In the genomic region with DNA sequence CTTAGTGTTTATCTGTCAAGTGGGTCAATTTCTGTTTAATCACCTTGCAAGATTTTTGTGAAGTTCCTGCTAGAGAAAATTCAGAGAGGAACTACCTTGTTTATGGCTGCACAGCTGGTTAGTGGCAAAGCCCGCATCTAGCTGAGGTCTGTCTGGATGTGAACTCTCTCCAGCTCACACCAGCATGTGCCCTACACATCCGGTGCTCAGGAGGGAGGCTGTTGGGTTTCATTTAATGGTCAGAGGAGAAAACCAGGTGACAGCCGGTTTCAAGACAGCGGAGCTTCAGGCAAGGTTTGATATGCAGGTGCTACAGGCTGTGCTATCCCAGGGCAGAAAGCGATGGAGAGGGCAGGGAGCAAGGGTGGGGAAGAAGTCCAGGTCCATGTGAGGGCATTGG, we compare ENCODE assay signal across 37 cellular contexts.
"Had no signal": no experiment of that assay in that cellular context is flagged by ENCODE, and none has a peak within 500 bp of the region (broad histone marks: within the 10 kb centered on the region; RNA-seq: fewer than 3 reads in every experiment).

No MANE protein-coding gene starts in this region.

- H3K27ac ChIP-seq: adrenal gland, body of pancreas, brain microvascular endothelial cell, breast epithelium, VCaP had no signal

- H3K36me3 Mint-ChIP-seq: activated CD4-positive, alpha-beta memory T cell treated with anti-CD3 and anti-CD28 coated beads for 36 hours; activated naive CD8-positive, alpha-beta T cell treated with anti-CD3 and anti-CD28 coated beads for 36 hours had no signal

- H3K9me3 ChIP-seq: adrenal gland, body of pancreas had no signal

- H3K27me3 Mint-ChIP-seq: activated B cell treated with CpG ODN at 0.5 μM for 24 hours; activated CD4-positive, alpha-beta memory T cell treated with anti-CD3 and anti-CD28 coated beads for 36 hours; activated CD4-positive, alpha-beta T cell treated with anti-CD3 and anti-CD28 coated beads, Interleukin-2, amount 10 ng/mL, durations not matched to agents 24 days and 14 days; activated CD8-positive, alpha-beta T cell treated with anti-CD3 and anti-CD28 coated beads for 36 hours; activated naive CD8-positive, alpha-beta T cell treated with anti-CD3 and anti-CD28 coated beads for 36 hours; activated T-helper 17 cell treated with anti-CD3 and anti-CD28 coated beads, Interleukin-2, amount 50 U/mL, for 72 hours had no signal

- H3K4me3 Mint-ChIP-seq: activated B cell treated with CpG ODN at 0.5 μM for 24 hours; activated CD4-positive, alpha-beta memory T cell treated with anti-CD3 and anti-CD28 coated beads for 36 hours; activated CD4-positive, alpha-beta T cell treated with anti-CD3 and anti-CD28 coated beads, Interleukin-2, amount 10 ng/mL, durations not matched to agents 24 days and 14 days; activated CD8-positive, alpha-beta T cell treated with anti-CD3 and anti-CD28 coated beads for 36 hours; activated naive CD4-positive, alpha-beta T cell treated with anti-CD3 and anti-CD28 coated beads for 36 hours; activated naive CD8-positive, alpha-beta T cell treated with anti-CD3 and anti-CD28 coated beads for 36 hours; activated T-cell treated with anti-CD3 and anti-CD28 coated beads, Interleukin-2, amount 50 U/mL, for 4 hours; activated T-cell treated with anti-CD3 and anti-CD28 coated beads, Interleukin-2, amount 50 U/mL, for 72 hours; activated T-helper 1 cell treated with anti-CD3 and anti-CD28 coated beads, Interleukin-12 subunit alpha, Interleukin-12 subunit beta, Interleukin-2, Interleukin-4 antibody, amounts not matched to agents 30 ng/mL and 10 ng/mL and 1 ng/mL, durations not matched to agents 14 hours and 24 hours and 36 hours; activated T-helper 17 cell treated with anti-CD3 and anti-CD28 coated beads, Interleukin-2, amount 50 U/mL, for 72 hours; T-helper 1 cell treated with Interleukin-12 subunit alpha and Interleukin-12 subunit beta and Interleukin-4 antibody, amounts not matched to agents 30 μg/mL and 1 μg/mL, for 36 hours; T-helper 2 cell treated with Interferon-gamma antibody and Interleukin-4, amounts not matched to agents 5 μg/mL and 100 μg/mL, for 36 hours had no signal

- DNase-seq: activated B cell treated with CpG ODN at 0.5 μM for 24 hours; activated CD4-positive, alpha-beta memory T cell treated with anti-CD3 and anti-CD28 coated beads for 36 hours; activated CD4-positive, alpha-beta T cell treated with anti-CD3 and anti-CD28 coated beads for 4 hours; activated CD4-positive, alpha-beta T cell treated with anti-CD3 and anti-CD28 coated beads, Interleukin-2, amount 10 ng/mL, durations not matched to agents 24 days and 14 days; activated CD4-positive, alpha-beta T cell treated with anti-CD3 and anti-CD28 coated beads, Interleukin-2, amount 50 U/mL, for 1 hour; activated CD4-positive, alpha-beta T cell treated with anti-CD3 and anti-CD28 coated beads, Interleukin-2, amount 50 U/mL, for 4 hours; activated CD4-positive, CD25-positive, alpha-beta regulatory T cell treated with anti-CD3 and anti-CD28 coated beads, Interleukin-2, amount 50 U/mL, for 72 hours; activated CD8-positive, alpha-beta memory T cell treated with anti-CD3 and anti-CD28 coated beads, Interleukin-2, amount 50 U/mL, for 4 hours; activated CD8-positive, alpha-beta T cell treated with anti-CD3 and anti-CD28 coated beads for 36 hours; activated effector memory CD4-positive, alpha-beta T cell treated with anti-CD3 and anti-CD28 coated beads, Interleukin-2, amount 50 U/mL, for 16 hours; activated gamma-delta T cell treated with Interleukin-2 at 50 U/mL for 16 hours; activated naive CD4-positive, alpha-beta T cell; activated naive CD4-positive, alpha-beta T cell treated with anti-CD3 and anti-CD28 coated beads for 36 hours; activated naive CD4-positive, alpha-beta T cell treated with anti-CD3 and anti-CD28 coated beads, Interleukin-2, amount 50 U/mL, for 16 hours; activated naive CD8-positive, alpha-beta T cell treated with anti-CD3 and anti-CD28 coated beads for 36 hours; activated T-cell treated with anti-CD3 and anti-CD28 coated beads for 4 hours; activated T-cell treated with anti-CD3 and anti-CD28 coated beads, Interleukin-2, amount 50 U/mL, for 1 hour; activated T-cell treated with anti-CD3 and anti-CD28 coated beads, Interleukin-2, amount 50 U/mL, for 4 hours; activated T-cell treated with anti-CD3 and anti-CD28 coated beads, Interleukin-2, amount 50 U/mL, for 72 hours; adrenal gland; amniotic stem cell; aorta; body of pancreas; brain microvascular endothelial cell; central memory CD4-positive, alpha-beta T cell; T-helper 1 cell; T-helper 2 cell; T-helper 9 cell had no signal

- H3K4me3 ChIP-seq: adrenal gland, body of pancreas, breast epithelium had no signal

- H3K4me1 ChIP-seq: adrenal gland, body of pancreas, breast epithelium had no signal

- H3K9me3 Mint-ChIP-seq: activated CD4-positive, alpha-beta memory T cell treated with anti-CD3 and anti-CD28 coated beads for 36 hours had no signal

- H3K27me3 ChIP-seq: adrenal gland, body of pancreas, brain microvascular endothelial cell, breast epithelium had no signal

- ATAC-seq: activated CD8-positive, alpha-beta T cell treated with anti-CD3 and anti-CD28 coated beads for 36 hours; activated naive CD4-positive, alpha-beta T cell treated with anti-CD3 and anti-CD28 coated beads, Interleukin-2, amount 50 U/mL, for 72 hours; activated T-cell treated with anti-CD3 and anti-CD28 coated beads, Interleukin-2, amount 50 U/mL, for 4 hours; activated T-cell treated with anti-CD3 and anti-CD28 coated beads, Interleukin-2, amount 50 U/mL, for 72 hours; activated T-helper 17 cell treated with anti-CD3 and anti-CD28 coated beads, Interleukin-2, amount 50 U/mL, for 72 hours; body of pancreas had no signal

- FAIRE-seq: astrocyte, TTC549 had no signal

- H3K4me1 Mint-ChIP-seq: activated B cell treated with CpG ODN at 0.5 μM for 24 hours; activated CD4-positive, alpha-beta T cell treated with anti-CD3 and anti-CD28 coated beads, Interleukin-2, amount 10 ng/mL, durations not matched to agents 24 days and 14 days; activated naive CD8-positive, alpha-beta T cell treated with anti-CD3 and anti-CD28 coated beads for 36 hours; activated T-helper 17 cell treated with anti-CD3 and anti-CD28 coated beads, Interleukin-2, amount 50 U/mL, for 72 hours had no signal

- H3K36me3 ChIP-seq: adrenal gland, brain microvascular endothelial cell, breast epithelium had no signal

- H3K27ac Mint-ChIP-seq: activated B cell treated with CpG ODN at 0.5 μM for 24 hours; activated CD4-positive, alpha-beta memory T cell treated with anti-CD3 and anti-CD28 coated beads for 36 hours; activated CD4-positive, alpha-beta T cell treated with anti-CD3 and anti-CD28 coated beads, Interleukin-2, amount 10 ng/mL, durations not matched to agents 24 days and 14 days; activated CD8-positive, alpha-beta T cell treated with anti-CD3 and anti-CD28 coated beads for 36 hours; activated naive CD4-positive, alpha-beta T cell treated with anti-CD3 and anti-CD28 coated beads for 36 hours; activated naive CD4-positive, alpha-beta T cell treated with anti-CD3 and anti-CD28 coated beads, Interleukin-2, amount 50 U/mL, for 72 hours; activated naive CD8-positive, alpha-beta T cell treated with anti-CD3 and anti-CD28 coated beads for 36 hours; activated T-cell treated with anti-CD3 and anti-CD28 coated beads, Interleukin-2, amount 50 U/mL, for 72 hours; activated T-helper 1 cell treated with anti-CD3 and anti-CD28 coated beads, Interleukin-12 subunit alpha, Interleukin-12 subunit beta, Interleukin-2, Interleukin-4 antibody, amounts not matched to agents 30 ng/mL and 10 ng/mL and 1 ng/mL, durations not matched to agents 14 hours and 24 hours and 36 hours; activated T-helper 17 cell treated with anti-CD3 and anti-CD28 coated beads, Interleukin-2, amount 50 U/mL, for 72 hours; T-helper 1 cell treated with Interleukin-12 subunit alpha and Interleukin-12 subunit beta and Interleukin-4 antibody, amounts not matched to agents 30 μg/mL and 1 μg/mL, for 36 hours; T-helper 2 cell treated with Interferon-gamma antibody and Interleukin-4, amounts not matched to agents 5 μg/mL and 100 μg/mL, for 36 hours had no signal
